In genomic region chr11:67438121-67438902, GRCh38 we compare ENCODE assay signal across 10 cellular contexts.
DNase-seq lines count a peak whose midpoint lies in the region; ATAC-seq, FAIRE-seq and TF ChIP-seq lines count a peak whose summit lies in the region.
"Had no signal": no experiment of that assay in that cellular context is flagged by ENCODE, and none has a peak within 500 bp of the region (broad histone marks: within the 10 kb centered on the region; RNA-seq: fewer than 3 reads in every experiment).

No MANE protein-coding gene starts in this region.

- DNase-seq in NB4 (ENCODE audit: low read depth) = peak; percentile 92
- DNase-seq in activated T-cell treated with anti-CD3 and anti-CD28 coated beads for 48 hours (ENCODE audit: low read depth) = peak; percentile 82
- peak; percentile 60 to 65 for DNase-seq in memory B cell (ENCODE audit: low spot score in 2 of 2)
- DNase-seq in amygdala (lab: John Stamatoyannopoulos, UW) = no peak
- DNase-seq in NCI-H2029 (lab: John Stamatoyannopoulos, UW) = no peak
- no peak for DNase-seq in GM19239 (ENCODE audit: insufficient read length, low spot score)
- no peak for DNase-seq in SW 1271 (lab: John Stamatoyannopoulos, UW)
- DNase-seq: foreskin keratinocyte, SIG-M5 had no signal

- peaks cover 58% of the 10 kb centered on the region for H3K4me1 Mint-ChIP-seq in memory B cell
- H3K4me1 Mint-ChIP-seq in stimulated activated naive CD8-positive, alpha-beta T cell treated with anti-CD3 and anti-CD28 coated beads, Interleukin-15, Interleukin-2, amounts not matched to agents 100 ng/mL and 50 ng/mL, for 24 hours (ENCODE audit: low read depth) = peaks cover 71% of the 10 kb centered on the region

- peak overlapping the region; percentile 93 for H3K4me3 Mint-ChIP-seq in memory B cell
- H3K4me3 Mint-ChIP-seq in stimulated activated naive CD8-positive, alpha-beta T cell treated with anti-CD3 and anti-CD28 coated beads, Interleukin-15, Interleukin-2, amounts not matched to agents 100 ng/mL and 50 ng/mL, for 24 hours = peak overlapping the region; percentile 91

- peaks cover 17% of the 10 kb centered on the region for H3K36me3 Mint-ChIP-seq in memory B cell
- H3K36me3 Mint-ChIP-seq in stimulated activated naive CD8-positive, alpha-beta T cell treated with anti-CD3 and anti-CD28 coated beads, Interleukin-15, Interleukin-2, amounts not matched to agents 100 ng/mL and 50 ng/mL, for 24 hours (ENCODE audit: low read depth) = peaks cover 21% of the 10 kb centered on the region

- TF ChIP-seq CTCF in NB4 (IDR thresholded peaks at IDR 0.05; ENCODE audit: low read depth, low read length) = peak; percentile 1

- TF ChIP-seq POLR2A in NB4 (IDR thresholded peaks at IDR 0.05; ENCODE audit: extremely low read depth, insufficient read length) = peak; percentile 77

- peak; percentile 55 for ATAC-seq in memory B cell (ENCODE audit: low read depth)

- no peaks in the 10 kb centered on the region for H3K9me3 Mint-ChIP-seq in memory B cell
- H3K9me3 Mint-ChIP-seq in stimulated activated naive CD8-positive, alpha-beta T cell treated with anti-CD3 and anti-CD28 coated beads, Interleukin-15, Interleukin-2, amounts not matched to agents 100 ng/mL and 50 ng/mL, for 24 hours = no peaks in the 10 kb centered on the region

- peak overlapping the region; percentile 94 for H3K4me3 ChIP-seq in NB4 (ENCODE audit: low read depth, low read length)

- FAIRE-seq in GM19239 (lab: Jason Lieb, UNC) = no peak

- H3K27me3 Mint-ChIP-seq in memory B cell = no peaks in the 10 kb centered on the region
- H3K27me3 Mint-ChIP-seq in stimulated activated naive CD8-positive, alpha-beta T cell treated with anti-CD3 and anti-CD28 coated beads, Interleukin-15, Interleukin-2, amounts not matched to agents 100 ng/mL and 50 ng/mL, for 24 hours = no peaks in the 10 kb centered on the region

- peak overlapping the region; percentile 92 for H3K27ac Mint-ChIP-seq in memory B cell
- H3K27ac Mint-ChIP-seq in stimulated activated naive CD8-positive, alpha-beta T cell treated with anti-CD3 and anti-CD28 coated beads, Interleukin-15, Interleukin-2, amounts not matched to agents 100 ng/mL and 50 ng/mL, for 24 hours = peak overlapping the region; percentile 95

Comparison
In these comparisons a context has a peak if more than half of its experiments do, and no peak if none do; other contexts are left out.
1. DNase-seq: peak in NB4 (single experiment), activated T-cell treated with anti-CD3 and anti-CD28 coated beads for 48 hours (single experiment) and memory B cell (2 of 2); none in amygdala (0 of 56), NCI-H2029 (single experiment), GM19239 (single experiment) and SW 1271 (0 of 2).